Comparison of ENCODE assay signal across 9 cellular contexts in genomic region chr3:177041021-177041729, GRCh38.
A peak's percentile ranks its signal among the peaks of the same experiment; 100 is the strongest.
DNase-seq lines count a peak whose midpoint lies in the region; ATAC-seq and TF ChIP-seq lines count a peak whose summit lies in the region.
"Had no signal": no experiment of that assay in that cellular context is flagged by ENCODE, and none has a peak within 500 bp of the region (broad histone marks: within the 10 kb centered on the region; RNA-seq: fewer than 3 reads in every experiment).

No MANE protein-coding gene starts in this region.

- H3K27ac ChIP-seq in Panc1 (ENCODE audit: low read length) = peak overlapping the region; percentile 15; the same call in 1 of the 2 replicates
- H3K27ac ChIP-seq in cardiac muscle cell = peak overlapping the region; percentile 43

- H3K36me3 ChIP-seq in Panc1 (ENCODE audit: control insufficient read depth, insufficient read depth, low read length) (peaks cover 26% of the 10 kb centered on the region), cardiac muscle cell (peaks cover 43% of the 10 kb centered on the region)

- POLR2A ChIA-PET in Panc1 (lab: Charles Lee) = interaction anchor here (0.6 kb wide), 1 partner anchor 1504 kb away, joined by 3 read pairs; no protein-coding TSS in a partner anchor

- TF ChIP-seq CTCF in Panc1 (IDR thresholded peaks at IDR 0.05) = no peak
- TF ChIP-seq CTCF in cardiac muscle cell (IDR thresholded peaks at IDR 0.05; ENCODE audit: low read depth, low read length) = no peak

- no TSS peak for BruUV-seq in Panc1 (replicated peaks; lab: Mats Ljungman, UMichigan)

- CTCF ChIA-PET in Panc1 (lab: Charles Lee) = no interaction called here

- peaks cover 0 to 2% of the 10 kb centered on the region in 2 donors for H3K9me3 Mint-ChIP-seq in stimulated activated naive B cell treated with anti-CD40 and anti-IgM and Interleukin-4, amounts not matched to agents 10 μg/mL and 1 μg/mL and 100 μg/mL, for 72 hours

- H3K4me1 Mint-ChIP-seq in stimulated activated naive B cell treated with anti-CD40 and anti-IgM and Interleukin-4, amounts not matched to agents 10 μg/mL and 1 μg/mL and 100 μg/mL, for 72 hours = peaks cover 9 to 30% of the 10 kb centered on the region in 2 donors

- intact Hi-C loops in Panc1 (cut with micrococcal nuclease; ENCODE audit: unreplicated experiment) = no loop called here

- H3K36me3 Mint-ChIP-seq in stimulated activated naive B cell treated with anti-CD40 and anti-IgM and Interleukin-4, amounts not matched to agents 10 μg/mL and 1 μg/mL and 100 μg/mL, for 72 hours = peaks cover 61 to 69% of the 10 kb centered on the region in 2 donors

- no peak overlapping the region for H3K4me3 ChIP-seq in Panc1 (ENCODE audit: low read depth in 2 of 2, low read length in 2 of 2)
- H3K4me3 ChIP-seq in cardiac muscle cell = no peak overlapping the region

- H3K9me3 ChIP-seq in Panc1 (ENCODE audit: control insufficient read depth, insufficient read depth, low read depth, low read length) (peaks cover 4% of the 10 kb centered on the region), cardiac muscle cell (ENCODE audit: low read depth) (no peaks in the 10 kb centered on the region)

- H3K27ac Mint-ChIP-seq in stimulated activated naive B cell treated with anti-CD40 and anti-IgM and Interleukin-4, amounts not matched to agents 10 μg/mL and 1 μg/mL and 100 μg/mL, for 72 hours = peak overlapping the region; percentile 15

- in situ Hi-C loops in Panc1 (cut with HindIII; ENCODE audit: low pct_unique_long_range_greater_than_20kb, low sequenced_read_pairs) = no loop called here

- H3K27me3 ChIP-seq in Panc1 (ENCODE audit: control insufficient read depth, insufficient read depth, low read length) = no peaks in the 10 kb centered on the region
- no peaks in the 10 kb centered on the region for H3K27me3 ChIP-seq in cardiac muscle cell

- DNase-seq in NCI-H1105 treated with DMSO at 0.1 percent for 48 hours (lab: John Stamatoyannopoulos, UW) (peak; percentile 13), NCI-H1105 (lab: John Stamatoyannopoulos, UW) (no peak), Panc1 (ENCODE audit: low read depth, low spot score) (no peak), cardiac muscle cell (ENCODE audit: low read depth in 1 of 2, low spot score in 1 of 2) (peak; percentile 15 to 86), NCI-H748 (lab: John Stamatoyannopoulos, UW; ENCODE audit: unreplicated experiment) (no peak), occipital lobe (lab: John Stamatoyannopoulos, UW) (no peak), NCI-H187 (lab: John Stamatoyannopoulos, UW) (no peak)
- DNase-seq in stimulated activated naive B cell treated with anti-CD40 and anti-IgM and Interleukin-4, amounts not matched to agents 10 μg/mL and 1 μg/mL and 100 μg/mL, for 72 hours = no peak
- DNase-seq: retina had no signal

- ATAC-seq in Panc1 = no peak
- ATAC-seq in stimulated activated naive B cell treated with anti-CD40 and anti-IgM and Interleukin-4, amounts not matched to agents 10 μg/mL and 1 μg/mL and 100 μg/mL, for 72 hours (replicated peaks) = no peak

- peaks cover 5% of the 10 kb centered on the region; the same call in 1 of the 2 replicates for H3K4me1 ChIP-seq in Panc1 (ENCODE audit: control insufficient read depth, insufficient read depth, low read length)
- H3K4me1 ChIP-seq in cardiac muscle cell (ENCODE audit: low read depth) = peaks cover 5% of the 10 kb centered on the region

- H3K27me3 Mint-ChIP-seq in stimulated activated naive B cell treated with anti-CD40 and anti-IgM and Interleukin-4, amounts not matched to agents 10 μg/mL and 1 μg/mL and 100 μg/mL, for 72 hours = no peaks in the 10 kb centered on the region

- H3K4me3 Mint-ChIP-seq in stimulated activated naive B cell treated with anti-CD40 and anti-IgM and Interleukin-4, amounts not matched to agents 10 μg/mL and 1 μg/mL and 100 μg/mL, for 72 hours = no peak overlapping the region

Comparison
In these comparisons a context has a peak if more than half of its experiments do, and no peak if none do; other contexts are left out.
1. DNase-seq: peak in NCI-H1105 treated with DMSO at 0.1 percent for 48 hours (single experiment) and cardiac muscle cell (2 of 2); none in NCI-H1105 (single experiment), Panc1 (single experiment), stimulated activated naive B cell treated with anti-CD40 and anti-IgM and Interleukin-4, amounts not matched to agents 10 μg/mL and 1 μg/mL and 100 μg/mL, for 72 hours (single experiment), NCI-H748 (single experiment), occipital lobe (single experiment) and NCI-H187 (0 of 2).